Comparison of ENCODE assay signal across 11 cellular contexts in the genomic region with DNA sequence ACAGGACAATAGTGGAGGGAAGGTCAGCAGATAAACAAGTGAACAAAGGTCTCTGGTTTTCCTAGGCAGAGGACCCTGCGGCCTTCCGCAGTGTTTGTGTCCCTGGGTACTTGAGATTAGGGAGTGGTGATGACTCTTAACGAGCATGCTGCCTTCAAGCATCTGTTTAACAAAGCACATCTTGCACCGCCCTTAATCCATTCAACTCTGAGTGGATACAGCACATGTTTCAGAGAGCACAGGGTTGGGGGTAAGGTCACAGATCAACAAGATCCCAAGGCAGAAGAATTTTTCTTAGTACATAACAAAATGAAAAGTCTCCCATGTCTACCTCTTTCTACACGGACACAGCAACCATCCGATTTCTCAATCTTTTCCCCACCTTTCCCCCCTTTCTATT. TPM values are rescaled to one million over a fixed set of nuclear protein-coding genes. Genes with fewer than 3 reads are reported as not detected.
"Had no signal": no experiment of that assay in that cellular context is flagged by ENCODE, and none has a peak within 500 bp of the region (broad histone marks: within the 10 kb centered on the region; RNA-seq: fewer than 3 reads in every experiment).

No MANE protein-coding gene starts in this region.

RNA-seq across cellular contexts. Expression of gene CLDN3, which starts 26.6 kb away (rescaled TPM):
- total RNA-seq: left cardiac atrium; left ventricle myocardium inferior; left ventricle myocardium superior; mesenteric fat pad; mononuclear cell; myocyte; naive thymus-derived CD4-positive, alpha-beta T cell had no signal
- polyA plus RNA-seq: immature natural killer cell; keratinocyte; mammary epithelial cell; naive thymus-derived CD4-positive, alpha-beta T cell had no signal

RNA-seq across cellular contexts. Expression of gene CLDN4, which starts 34.1 kb away (rescaled TPM):
- total RNA-seq: left ventricle myocardium superior, lung microvascular endothelial cell, myocyte had no signal
- polyA plus RNA-seq: immature natural killer cell had no signal

RNA-seq across cellular contexts. Expression of gene METTL27, which starts 45.7 kb away (rescaled TPM):
- total RNA-seq: mononuclear cell had no signal
